Comparison of ENCODE assay signal across 8 cellular contexts in the genomic region with DNA sequence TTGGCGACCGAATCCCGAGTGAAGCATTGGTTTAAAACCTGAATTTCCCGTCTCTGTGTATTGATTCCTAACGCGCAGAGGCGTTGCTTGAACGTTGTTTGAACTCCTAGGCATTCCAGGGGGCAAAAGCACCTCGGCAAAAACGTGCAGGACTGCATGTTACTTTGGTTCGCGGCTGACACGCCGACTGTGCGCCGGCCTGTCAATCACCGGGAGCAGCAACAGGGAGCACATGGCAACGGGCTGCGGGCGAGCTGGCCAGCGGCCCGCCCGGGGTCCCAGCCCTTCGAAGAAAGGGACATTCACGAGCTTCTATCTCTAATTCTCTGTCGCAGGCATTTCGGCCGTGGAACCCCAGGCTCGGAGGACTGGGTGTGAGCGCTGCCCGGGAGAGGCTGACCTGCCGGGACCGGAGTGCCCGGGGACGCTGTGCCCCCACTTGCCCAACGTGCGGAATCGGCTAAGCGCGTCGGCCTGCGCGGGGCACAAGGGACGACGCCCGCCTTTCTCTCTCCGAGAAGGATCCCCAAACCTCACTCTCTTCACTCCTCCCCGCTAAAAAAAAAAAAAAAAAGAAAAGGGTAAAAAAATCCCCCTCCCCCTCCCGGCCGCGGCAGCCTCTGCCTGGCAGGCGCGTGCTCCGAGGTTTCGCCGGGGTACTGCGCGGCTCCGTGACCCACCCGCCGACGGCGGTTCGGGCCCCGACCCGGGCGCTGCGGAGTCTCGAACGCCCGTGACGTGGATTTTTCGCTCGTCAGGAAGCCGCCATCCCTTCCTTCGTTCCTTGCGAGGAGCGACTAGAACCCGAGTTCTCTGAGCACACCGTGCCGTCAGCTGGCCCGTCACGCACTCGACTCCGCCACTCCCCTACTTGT. TPM values are rescaled to one million over a fixed set of nuclear protein-coding genes. Genes with fewer than 3 reads are reported as not detected.
A peak's percentile ranks its signal among the peaks of the same experiment; 100 is the strongest.
DNase-seq lines count a peak whose midpoint lies in the region; ATAC-seq and TF ChIP-seq lines count a peak whose summit lies in the region.

No MANE protein-coding gene starts in this region.

- H3K27ac Mint-ChIP-seq in nephron progenitor cell: peak overlapping the region; percentile 97

- H3K4me3 ChIP-seq in fibroblast of mammary gland (ENCODE audit: control insufficient read depth, low read depth, low read length) (peak overlapping the region; percentile 90), tibial nerve (peak overlapping the region; percentile 66 to 85 (median 70))

- peaks cover 31% of the 10 kb centered on the region for H3K27me3 Mint-ChIP-seq in activated T-cell treated with anti-CD3 and anti-CD28 coated beads, Interleukin-2, amount 50 U/mL, for 4 hours (ENCODE audit: low read depth)
- no peaks in the 10 kb centered on the region for H3K27me3 Mint-ChIP-seq in nephron progenitor cell (ENCODE audit: low read depth, poor library complexity)

- no peak for TF ChIP-seq POLR2A in tibial nerve (IDR thresholded peaks at IDR 0.05)

- no peaks in the 10 kb centered on the region for H3K9me3 Mint-ChIP-seq in activated T-cell treated with anti-CD3 and anti-CD28 coated beads, Interleukin-2, amount 50 U/mL, for 4 hours
- no peaks in the 10 kb centered on the region for H3K9me3 Mint-ChIP-seq in nephron progenitor cell

- H3K4me1 Mint-ChIP-seq in activated T-cell treated with anti-CD3 and anti-CD28 coated beads, Interleukin-2, amount 50 U/mL, for 4 hours (ENCODE audit: low read depth): peaks cover 32% of the 10 kb centered on the region
- peaks cover 40% of the 10 kb centered on the region for H3K4me1 Mint-ChIP-seq in nephron progenitor cell

- peaks cover 0 to 12% (median 0%) of the 10 kb centered on the region in 3 donors for H3K36me3 ChIP-seq in tibial nerve

- peak overlapping the region; percentile 85 for H3K4me3 Mint-ChIP-seq in activated T-cell treated with anti-CD3 and anti-CD28 coated beads, Interleukin-2, amount 50 U/mL, for 4 hours
- H3K4me3 Mint-ChIP-seq in nephron progenitor cell: peak overlapping the region; percentile 97

- H3K9me3 ChIP-seq in tibial nerve: no peaks in the 10 kb centered on the region

- peak in 1 of 2 donors; percentile 11 for TF ChIP-seq EP300 in tibial nerve (IDR thresholded peaks at IDR 0.05)

- H3K36me3 Mint-ChIP-seq in activated T-cell treated with anti-CD3 and anti-CD28 coated beads, Interleukin-2, amount 50 U/mL, for 4 hours (ENCODE audit: insufficient read depth): peaks cover 10% of the 10 kb centered on the region
- peaks cover 34% of the 10 kb centered on the region for H3K36me3 Mint-ChIP-seq in nephron progenitor cell (ENCODE audit: low read depth)

- peak; percentile 26 to 64 for DNase-seq in NCI-H524 (lab: John Stamatoyannopoulos, UW)
- DNase-seq in NCI-H524 treated with DMSO at 0.1 percent for 48 hours (lab: John Stamatoyannopoulos, UW): no peak
- DNase-seq in NCI-H460 (ENCODE audit: extremely low read depth, low read depth): peak; percentile 20
- DNase-seq in activated T-cell treated with anti-CD3 and anti-CD28 coated beads, Interleukin-2, amount 50 U/mL, for 4 hours: peak; percentile 41
- peak; percentile 42 for DNase-seq in fibroblast of mammary gland (ENCODE audit: low read depth)
- DNase-seq in nephron progenitor cell: peak; percentile 62
- DNase-seq in tibial nerve (ENCODE audit: low spot score in 2 of 2): peak in 1 of 2 donors; percentile 26

- ATAC-seq in HG03045 (IDR thresholded peaks at IDR 0.05; ENCODE audit: unreplicated experiment): peak; percentile 21
- peak; percentile 5 to 15 for ATAC-seq in activated T-cell treated with anti-CD3 and anti-CD28 coated beads, Interleukin-2, amount 50 U/mL, for 4 hours

- H3K27ac ChIP-seq in tibial nerve: peak overlapping the region; percentile 10 to 91 (median 87)

- 0 to 1% methylated on average over 84 to 85 of the region's 85 CpGs for WGBS in tibial nerve, 2 donors

- H3K4me1 ChIP-seq in tibial nerve: peaks cover 0 to 10% (median 0%) of the 10 kb centered on the region in 4 donors

- no peaks in the 10 kb centered on the region for H3K27me3 ChIP-seq in tibial nerve

- no peak for TF ChIP-seq CTCF in fibroblast of mammary gland (conservative IDR thresholded peaks at IDR 0.05; ENCODE audit: control insufficient read depth, insufficient read depth, low read depth, low read length)
- TF ChIP-seq CTCF in nephron progenitor cell (IDR thresholded peaks at IDR 0.05): no peak
- TF ChIP-seq CTCF in tibial nerve (IDR thresholded peaks at IDR 0.05): no peak

RNA-seq across cellular contexts. Expression of a gene that starts 0.9 kb away (rescaled TPM):
- total RNA-seq in NCI-H460 (2014; rRNA removed; shearing (Covaris generic)): 1.4 and 1.7 TPM in 2 replicates
- 0.64 and 1.9 TPM in 2 replicates for polyA plus RNA-seq in NCI-H460 (2014; cell fraction: nucleus; rRNA removed)
- 10 to 100 TPM; 31.8 to 65.2 (median 48.4) TPM for total RNA-seq in activated T-cell treated with anti-CD3 and anti-CD28 coated beads, Interleukin-2, amount 50 U/mL, for 4 hours
- total RNA-seq in tibial nerve: 100 to 1,000 TPM; 101 to 195 (median 169) TPM

Comparison
In these comparisons a context has a peak if more than half of its experiments do, and no peak if none do; other contexts are left out.
1. RNA of a gene that starts 0.9 kb away (total RNA-seq): 101 to 195 TPM in tibial nerve and 31.8 to 65.2 TPM in activated T-cell treated with anti-CD3 and anti-CD28 coated beads, Interleukin-2, amount 50 U/mL, for 4 hours; 1.4 to 1.7 TPM in NCI-H460; every median in the first group is over 10 times any median in the second.